Comparison of ENCODE assay signal across 19 cellular contexts in the genomic region with DNA sequence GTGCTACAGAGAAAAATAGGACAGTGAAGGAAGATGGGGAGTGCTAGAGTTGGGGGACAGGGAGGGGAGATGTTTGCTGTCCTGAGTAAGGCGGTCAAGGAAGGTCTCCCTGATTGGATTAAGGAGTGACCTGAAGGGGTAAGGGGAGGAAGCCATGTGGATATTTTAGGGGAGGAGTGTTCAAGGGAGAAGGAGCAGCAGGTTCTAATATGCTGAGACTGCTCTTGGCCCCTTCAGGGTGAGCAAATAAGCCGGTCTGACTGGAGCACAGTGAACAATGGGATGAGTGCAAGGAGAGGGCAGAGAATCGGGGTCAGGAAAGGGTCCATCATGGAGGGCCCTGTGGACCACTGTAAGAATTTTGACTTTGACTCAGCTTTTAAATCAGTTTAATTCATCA.
"Had no signal": no experiment of that assay in that cellular context is flagged by ENCODE, and none has a peak within 500 bp of the region (broad histone marks: within the 10 kb centered on the region; RNA-seq: fewer than 3 reads in every experiment).

No MANE protein-coding gene starts in this region.

- H3K27me3 ChIP-seq: SJSA1 had no signal

- H3K4me1 ChIP-seq: SJSA1 had no signal

- H3K4me3 ChIP-seq: K562, SJSA1, SK-N-MC had no signal

- DNase-seq: Kasumi-1, MM.1S, NCI-H1436, NCI-H187, NCI-H2081 treated with DMSO at 0.1 percent for 48 hours, NCI-H2171, NCI-H226, NCI-H446 treated with DMSO at 0.1 percent for 48 hours, NCI-H510A treated with DMSO at 0.1 percent for 48 hours, NCI-H526, NCI-H748 treated with DMSO at 0.1 percent for 48 hours, Right ventricle myocardium superior, RPMI8226, SIG-M5 had no signal

- H3K4me2 ChIP-seq: KMS-11 had no signal

- ATAC-seq: K562 had no signal

- H3K27ac ChIP-seq: KMS-11, SJSA1, SK-N-MC had no signal

- H3K9ac ChIP-seq: KMS-11 had no signal

- FAIRE-seq: K562, RCC 7860 had no signal
